8 cellular contexts compared by ENCODE assay signal in genomic region chr7:68684246-68684850, GRCh38.
DNase-seq lines count a peak whose midpoint lies in the region; ATAC-seq and TF ChIP-seq lines count a peak whose summit lies in the region.
"Had no signal": no experiment of that assay in that cellular context is flagged by ENCODE, and none has a peak within 500 bp of the region (broad histone marks: within the 10 kb centered on the region; RNA-seq: fewer than 3 reads in every experiment).

No MANE protein-coding gene starts in this region.

- no peak for ATAC-seq in gastroesophageal sphincter

- intact Hi-C loops in dorsolateral prefrontal cortex (cut with DNase I) = loop anchor here in 1 of 2 donors (10.0 kb wide), 2 partner anchors 1120 to 1250 kb away; no protein-coding TSS in a partner anchor

- H3K4me1 Mint-ChIP-seq in T-helper 2 cell treated with Interferon-gamma antibody and Interleukin-4, amounts not matched to agents 5 μg/mL and 100 μg/mL, for 36 hours (ENCODE audit: low read depth) = no peaks in the 10 kb centered on the region

- H3K9me3 Mint-ChIP-seq in T-helper 2 cell treated with Interferon-gamma antibody and Interleukin-4, amounts not matched to agents 5 μg/mL and 100 μg/mL, for 36 hours = peaks cover 28% of the 10 kb centered on the region

- H3K36me3 ChIP-seq in gastroesophageal sphincter = no peaks in the 10 kb centered on the region

- no peak overlapping the region for H3K4me3 Mint-ChIP-seq in T-helper 2 cell treated with Interferon-gamma antibody and Interleukin-4, amounts not matched to agents 5 μg/mL and 100 μg/mL, for 36 hours

- 80 to 92% methylated on average over 1 to 5 of the region's 8 CpGs for WGBS in gastroesophageal sphincter (ENCODE audit: low coverage in 1 of 2), 2 donors

- H3K9me3 ChIP-seq in gastroesophageal sphincter = no peaks in the 10 kb centered on the region

- H3K27ac ChIP-seq in dorsolateral prefrontal cortex = peak overlapping the region in 2 of 59 donors; percentile 18 to 45
- no peak overlapping the region for H3K27ac ChIP-seq in gastroesophageal sphincter

- no peak for TF ChIP-seq EP300 in gastroesophageal sphincter (IDR thresholded peaks at IDR 0.05)

- peaks cover 0 to 31% (median 0%) of the 10 kb centered on the region in 45 donors for H3K27me3 ChIP-seq in dorsolateral prefrontal cortex
- H3K27me3 ChIP-seq in gastroesophageal sphincter = no peaks in the 10 kb centered on the region

- peak; percentile 89 for DNase-seq in M059J (ENCODE audit: low read depth)
- peak; percentile 41 for DNase-seq in NCI-H510A (lab: John Stamatoyannopoulos, UW)
- peak in 6 of 10 donors; percentile 20 to 58 (median 44) for DNase-seq in dorsolateral prefrontal cortex
- peak; percentile 28 for DNase-seq in renal cortical epithelial cell (ENCODE audit: low read depth)
- no peak for DNase-seq in T-helper 2 cell treated with Interferon-gamma antibody and Interleukin-4, amounts not matched to agents 5 μg/mL and 100 μg/mL, for 36 hours (ENCODE audit: low spot score)
- no peak for DNase-seq in activated naive CD4-positive, alpha-beta T cell (lab: John Stamatoyannopoulos, UW)
- DNase-seq: activated effector memory CD4-positive, alpha-beta T cell treated with anti-CD3 and anti-CD28 coated beads, Interleukin-2, amount 50 U/mL, for 16 hours had no signal

- H3K4me3 ChIP-seq in dorsolateral prefrontal cortex = peak overlapping the region in 2 of 59 donors; percentile 16 to 21
- H3K4me3 ChIP-seq in gastroesophageal sphincter = no peak overlapping the region

- H3K27ac Mint-ChIP-seq in T-helper 2 cell treated with Interferon-gamma antibody and Interleukin-4, amounts not matched to agents 5 μg/mL and 100 μg/mL, for 36 hours = no peak overlapping the region

- TF ChIP-seq POLR2A in gastroesophageal sphincter (IDR thresholded peaks at IDR 0.05) = no peak

- no peaks in the 10 kb centered on the region for H3K36me3 Mint-ChIP-seq in T-helper 2 cell treated with Interferon-gamma antibody and Interleukin-4, amounts not matched to agents 5 μg/mL and 100 μg/mL, for 36 hours (ENCODE audit: low read depth)

- no peaks in the 10 kb centered on the region for H3K4me1 ChIP-seq in gastroesophageal sphincter

- peak in 4 of 56 donors; percentile 6 to 17 (median 12) for TF ChIP-seq CTCF in dorsolateral prefrontal cortex (IDR thresholded peaks at IDR 0.05 in 54 of 56, conservative IDR thresholded peaks at IDR 0.05 in 2 of 56; ENCODE audit: low read depth in 1 of 56, partially characterized antibody in 56 of 56)
- no peak for TF ChIP-seq CTCF in gastroesophageal sphincter (IDR thresholded peaks at IDR 0.05)

- H3K27me3 Mint-ChIP-seq in T-helper 2 cell treated with Interferon-gamma antibody and Interleukin-4, amounts not matched to agents 5 μg/mL and 100 μg/mL, for 36 hours (ENCODE audit: low read depth) = no peaks in the 10 kb centered on the region

Comparison
In these comparisons a context has a peak if more than half of its experiments do, and no peak if none do; other contexts are left out.
1. DNase-seq: peak in M059J (single experiment), NCI-H510A (single experiment), dorsolateral prefrontal cortex (6 of 10) and renal cortical epithelial cell (single experiment); none in T-helper 2 cell treated with Interferon-gamma antibody and Interleukin-4, amounts not matched to agents 5 μg/mL and 100 μg/mL, for 36 hours (single experiment) and activated naive CD4-positive, alpha-beta T cell (0 of 4).